ENCODE assay signal across 8 cellular contexts in the genomic region with DNA sequence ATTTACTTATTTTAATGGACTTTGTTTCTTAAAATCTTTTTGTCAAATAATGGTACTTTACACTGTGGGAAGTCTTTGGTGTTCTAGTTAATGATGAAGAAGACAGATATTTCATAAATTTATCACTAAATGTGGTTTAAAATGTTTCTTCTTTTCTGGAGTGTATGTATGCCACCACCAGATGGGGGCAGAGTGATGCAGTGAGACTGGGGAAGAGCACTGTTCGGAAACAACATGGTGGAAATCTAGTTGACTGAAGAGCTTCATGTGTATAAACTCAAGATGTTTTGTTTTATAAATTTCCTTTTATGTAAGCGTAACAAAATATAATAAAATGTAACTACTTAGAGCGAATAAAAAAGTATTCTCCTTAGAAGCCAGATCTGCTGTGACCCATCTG.
DNase-seq lines count a peak whose midpoint lies in the region; ATAC-seq and TF ChIP-seq lines count a peak whose summit lies in the region.

No MANE protein-coding gene starts in this region.

- H3K79me2 ChIP-seq in Karpas-422 (ENCODE audit: low read length) = no peaks in the 10 kb centered on the region

- no peak overlapping the region for H3K27ac Mint-ChIP-seq in activated CD4-positive, alpha-beta T cell treated with anti-CD3 and anti-CD28 coated beads, Interleukin-2, amount 10 ng/mL, durations not matched to agents 7 days and 5 days

- no peaks in the 10 kb centered on the region for H4K20me1 ChIP-seq in Karpas-422 (ENCODE audit: insufficient read depth, low read depth, low read length)

- DNase-seq in EH (ENCODE audit: low read depth) (peak; percentile 45), Karpas-422 (peak; percentile 67), WERI-Rb-1 (peak; percentile 42), left kidney (ENCODE audit: low read depth, low spot score) (peak; percentile 21), cerebellum (ENCODE audit: low spot score) (no peak)
- no peak for DNase-seq in activated CD4-positive, alpha-beta T cell treated with anti-CD3 and anti-CD28 coated beads, Interleukin-2, amount 10 ng/mL, durations not matched to agents 7 days and 5 days

- no peak overlapping the region for H3K4me3 ChIP-seq in Karpas-422 (ENCODE audit: low read length)
- H3K4me3 ChIP-seq in WERI-Rb-1 (ENCODE audit: low read depth, low read length) = no peak overlapping the region

- peak; percentile 50 for TF ChIP-seq CTCF in WERI-Rb-1 (IDR thresholded peaks at IDR 0.05; ENCODE audit: low read depth, low read length)

- H3K4me3 Mint-ChIP-seq in activated CD4-positive, alpha-beta T cell treated with anti-CD3 and anti-CD28 coated beads, Interleukin-2, amount 10 ng/mL, durations not matched to agents 7 days and 5 days = no peak overlapping the region

- H3K9ac ChIP-seq in Karpas-422 (ENCODE audit: low read length) = no peak overlapping the region

- POLR2A ChIA-PET in activated CD4-positive, alpha-beta T cell treated with anti-CD3 and anti-CD28 coated beads, Interleukin-2, amount 10 ng/mL, durations not matched to agents 7 days and 5 days (lab: Charles Lee) = no interaction called here

- no peak for ATAC-seq in HG03520 (IDR thresholded peaks at IDR 0.05; ENCODE audit: unreplicated experiment)
- no peak for ATAC-seq in GM18511 (IDR thresholded peaks at IDR 0.05; ENCODE audit: unreplicated experiment)

- CTCF ChIA-PET in activated CD4-positive, alpha-beta T cell treated with anti-CD3 and anti-CD28 coated beads, Interleukin-2, amount 10 ng/mL, durations not matched to agents 7 days and 5 days (lab: Charles Lee) = no interaction called here

- H3K36me3 ChIP-seq in Karpas-422 (ENCODE audit: insufficient read depth, low read length) = no peaks in the 10 kb centered on the region
- no peaks in the 10 kb centered on the region for H3K36me3 ChIP-seq in WERI-Rb-1

- H3K9me3 ChIP-seq in Karpas-422 (ENCODE audit: low read length) (no peaks in the 10 kb centered on the region), WERI-Rb-1 (ENCODE audit: severe bottlenecking) (no peaks in the 10 kb centered on the region)

- no peaks in the 10 kb centered on the region for H3K36me3 Mint-ChIP-seq in activated CD4-positive, alpha-beta T cell treated with anti-CD3 and anti-CD28 coated beads, Interleukin-2, amount 10 ng/mL, durations not matched to agents 7 days and 5 days (ENCODE audit: low read depth)

- H3K27ac ChIP-seq in Karpas-422 (ENCODE audit: low read length) (no peak overlapping the region), WERI-Rb-1 (no peak overlapping the region)

- H3K27me3 ChIP-seq in Karpas-422 (ENCODE audit: low read length) (no peaks in the 10 kb centered on the region), WERI-Rb-1 (ENCODE audit: insufficient read depth, low read depth, severe bottlenecking) (no peaks in the 10 kb centered on the region)

- no peaks in the 10 kb centered on the region for H3K4me1 ChIP-seq in Karpas-422 (ENCODE audit: low read length)

- no peaks in the 10 kb centered on the region for H3K4me1 Mint-ChIP-seq in activated CD4-positive, alpha-beta T cell treated with anti-CD3 and anti-CD28 coated beads, Interleukin-2, amount 10 ng/mL, durations not matched to agents 7 days and 5 days

- no peaks in the 10 kb centered on the region for H3K9me3 Mint-ChIP-seq in activated CD4-positive, alpha-beta T cell treated with anti-CD3 and anti-CD28 coated beads, Interleukin-2, amount 10 ng/mL, durations not matched to agents 7 days and 5 days

- no peaks in the 10 kb centered on the region for H3K9me2 ChIP-seq in Karpas-422 (replicated peaks; ENCODE audit: insufficient read depth, low read length)

- no peak overlapping the region for H2AFZ ChIP-seq in Karpas-422 (ENCODE audit: low read length)

- no peak overlapping the region for H3K4me2 ChIP-seq in Karpas-422 (ENCODE audit: low read depth, low read length, poor library complexity, severe bottlenecking)

- no peaks in the 10 kb centered on the region for H3K27me3 Mint-ChIP-seq in activated CD4-positive, alpha-beta T cell treated with anti-CD3 and anti-CD28 coated beads, Interleukin-2, amount 10 ng/mL, durations not matched to agents 7 days and 5 days

Comparison
In these comparisons a context has a peak if more than half of its experiments do, and no peak if none do; other contexts are left out.
1. DNase-seq: peak in EH (single experiment), Karpas-422 (single experiment), WERI-Rb-1 (single experiment) and left kidney (single experiment); none in activated CD4-positive, alpha-beta T cell treated with anti-CD3 and anti-CD28 coated beads, Interleukin-2, amount 10 ng/mL, durations not matched to agents 7 days and 5 days (single experiment) and cerebellum (single experiment).